ENCODE assay signal across 2 cellular contexts in genomic region chr9:105646879-105647594, GRCh38.
TF ChIP-seq lines count a peak whose summit lies in the region.

No MANE protein-coding gene starts in this region.

TF ChIP-seq in GM23338, 12 proteins besides CTCF, POLR2A, EP300 and RAD21:
- TF ChIP-seq ZNF331 (CRISPR knock-in tag; IDR thresholded peaks at IDR 0.05; ENCODE audit: low read depth) (no peak), POLR2AphosphoS5 (IDR thresholded peaks at IDR 0.05; ENCODE audit: low read depth) (no peak), ZNF462 (CRISPR knock-in tag; IDR thresholded peaks at IDR 0.05) (no peak), REST (IDR thresholded peaks at IDR 0.05; ENCODE audit: unreplicated experiment) (no peak), NANOG (IDR thresholded peaks at IDR 0.05; ENCODE audit: borderline replicate concordance) (no peak)

TF ChIP-seq in H1, 55 proteins besides CTCF, POLR2A, EP300 and RAD21:
- no peak for TF ChIP-seq HDAC6 (IDR thresholded peaks at IDR 0.05; ENCODE audit: low read depth, low read length)
- TF ChIP-seq CBX8 (IDR thresholded peaks at IDR 0.05; ENCODE audit: borderline replicate concordance, low read depth, low read length) = no peak
- TF ChIP-seq EGR1 (IDR thresholded peaks at IDR 0.05; ENCODE audit: borderline replicate concordance, low read depth, low read length) = no peak
- TF ChIP-seq SUZ12 (IDR thresholded peaks at IDR 0.05; ENCODE audit: low read length) = no peak
- TF ChIP-seq BACH1 (IDR thresholded peaks at IDR 0.05; ENCODE audit: low read length) = no peak
- no peak for TF ChIP-seq SP2 (IDR thresholded peaks at IDR 0.05; ENCODE audit: low read length)
- no peak for TF ChIP-seq TEAD4 (IDR thresholded peaks at IDR 0.05; ENCODE audit: low read depth, low read length)
- no peak for TF ChIP-seq POLR2AphosphoS5 (IDR thresholded peaks at IDR 0.05; ENCODE audit: low read depth, low read length)
- TF ChIP-seq RBBP5 (IDR thresholded peaks at IDR 0.05; ENCODE audit: borderline replicate concordance, low read depth, low read length) = no peak
- TF ChIP-seq NRF1 (IDR thresholded peaks at IDR 0.05; ENCODE audit: low read depth, low read length) = no peak
- TF ChIP-seq KDM5A (IDR thresholded peaks at IDR 0.05; ENCODE audit: low read length) = no peak
- TF ChIP-seq RFX5 (IDR thresholded peaks at IDR 0.05; ENCODE audit: borderline replicate concordance, low read depth, low read length) = no peak
- TF ChIP-seq RXRA (IDR thresholded peaks at IDR 0.05; ENCODE audit: insufficient read depth, low read depth, low read length) = no peak
- TF ChIP-seq ASH2L (IDR thresholded peaks at IDR 0.05; ENCODE audit: low read length) = no peak
- TF ChIP-seq CEBPB (IDR thresholded peaks at IDR 0.05; ENCODE audit: low read depth, low read length) = no peak
- TF ChIP-seq BCL11A (IDR thresholded peaks at IDR 0.05; ENCODE audit: low read depth in 2 of 2, low read length in 2 of 2) = no peak
- no peak for TF ChIP-seq USF2 (IDR thresholded peaks at IDR 0.05; ENCODE audit: low read length)
- TF ChIP-seq FOSL1 (IDR thresholded peaks at IDR 0.05; ENCODE audit: insufficient read depth, low read depth, low read length) = no peak
- TF ChIP-seq JUN (IDR thresholded peaks at IDR 0.05; ENCODE audit: low read depth, low read length) = no peak
- TF ChIP-seq SRF (IDR thresholded peaks at IDR 0.05; ENCODE audit: low read depth, low read length) = no peak
